ENCODE assay signal across 1 cellular context in the genomic region with DNA sequence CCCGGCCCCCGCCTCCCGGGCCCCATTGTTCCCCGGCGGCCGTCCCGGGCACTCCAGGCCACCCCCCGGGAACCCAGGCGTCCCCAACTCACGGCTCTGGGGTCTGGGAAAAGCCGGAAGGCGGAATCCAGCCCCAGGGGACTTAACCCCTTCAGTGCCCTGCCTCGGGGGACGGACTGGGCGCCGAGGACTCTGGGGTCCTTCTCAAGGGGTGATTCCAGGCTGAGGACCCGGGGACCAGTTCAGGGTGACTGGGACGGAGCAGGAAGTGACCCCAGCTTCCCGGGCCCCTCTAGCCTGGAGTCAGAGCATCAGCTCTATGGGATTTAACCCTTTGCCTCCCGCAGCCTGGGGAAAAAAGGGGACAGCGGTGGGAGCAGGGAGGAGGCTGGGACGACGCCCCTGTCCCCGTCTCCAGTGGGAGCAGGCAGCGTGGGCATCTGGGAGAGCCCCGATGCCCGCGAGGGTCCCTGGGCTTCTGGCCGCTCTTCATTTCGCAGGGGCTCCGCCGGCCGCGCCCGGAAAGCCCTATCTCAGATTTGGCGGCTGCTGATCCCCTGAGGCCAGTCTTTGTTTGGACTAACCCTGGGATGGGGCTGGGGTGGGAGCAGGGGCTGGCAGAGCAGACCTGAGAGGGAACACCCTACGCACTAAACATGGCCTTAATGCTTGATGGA.
TF ChIP-seq lines count a peak whose summit lies in the region.

A gene (minus strand): TSS at position 270 of the 677 bp plus-strand sequence. CDS start 2,723 bp downstream, outside the sequence.

TF ChIP-seq in GM12878, 131 proteins besides CTCF, POLR2A, EP300 and RAD21 (continued from another document):
- TF ChIP-seq, protein P1, sequence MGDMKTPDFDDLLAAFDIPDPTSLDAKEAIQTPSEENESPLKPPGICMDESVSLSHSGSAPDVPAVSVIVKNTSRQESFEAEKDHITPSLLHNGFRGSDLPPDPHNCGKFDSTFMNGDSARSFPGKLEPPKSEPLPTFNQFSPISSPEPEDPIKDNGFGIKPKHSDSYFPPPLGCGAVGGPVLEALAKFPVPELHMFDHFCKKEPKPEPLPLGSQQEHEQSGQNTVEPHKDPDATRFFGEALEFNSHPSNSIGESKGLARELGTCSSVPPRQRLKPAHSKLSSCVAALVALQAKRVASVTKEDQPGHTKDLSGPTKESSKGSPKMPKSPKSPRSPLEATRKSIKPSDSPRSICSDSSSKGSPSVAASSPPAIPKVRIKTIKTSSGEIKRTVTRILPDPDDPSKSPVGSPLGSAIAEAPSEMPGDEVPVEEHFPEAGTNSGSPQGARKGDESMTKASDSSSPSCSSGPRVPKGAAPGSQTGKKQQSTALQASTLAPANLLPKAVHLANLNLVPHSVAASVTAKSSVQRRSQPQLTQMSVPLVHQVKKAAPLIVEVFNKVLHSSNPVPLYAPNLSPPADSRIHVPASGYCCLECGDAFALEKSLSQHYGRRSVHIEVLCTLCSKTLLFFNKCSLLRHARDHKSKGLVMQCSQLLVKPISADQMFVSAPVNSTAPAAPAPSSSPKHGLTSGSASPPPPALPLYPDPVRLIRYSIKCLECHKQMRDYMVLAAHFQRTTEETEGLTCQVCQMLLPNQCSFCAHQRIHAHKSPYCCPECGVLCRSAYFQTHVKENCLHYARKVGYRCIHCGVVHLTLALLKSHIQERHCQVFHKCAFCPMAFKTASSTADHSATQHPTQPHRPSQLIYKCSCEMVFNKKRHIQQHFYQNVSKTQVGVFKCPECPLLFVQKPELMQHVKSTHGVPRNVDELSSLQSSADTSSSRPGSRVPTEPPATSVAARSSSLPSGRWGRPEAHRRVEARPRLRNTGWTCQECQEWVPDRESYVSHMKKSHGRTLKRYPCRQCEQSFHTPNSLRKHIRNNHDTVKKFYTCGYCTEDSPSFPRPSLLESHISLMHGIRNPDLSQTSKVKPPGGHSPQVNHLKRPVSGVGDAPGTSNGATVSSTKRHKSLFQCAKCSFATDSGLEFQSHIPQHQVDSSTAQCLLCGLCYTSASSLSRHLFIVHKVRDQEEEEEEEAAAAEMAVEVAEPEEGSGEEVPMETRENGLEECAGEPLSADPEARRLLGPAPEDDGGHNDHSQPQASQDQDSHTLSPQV (IDR thresholded peaks at IDR 0.05), result no peak
- TF ChIP-seq, protein P2, sequence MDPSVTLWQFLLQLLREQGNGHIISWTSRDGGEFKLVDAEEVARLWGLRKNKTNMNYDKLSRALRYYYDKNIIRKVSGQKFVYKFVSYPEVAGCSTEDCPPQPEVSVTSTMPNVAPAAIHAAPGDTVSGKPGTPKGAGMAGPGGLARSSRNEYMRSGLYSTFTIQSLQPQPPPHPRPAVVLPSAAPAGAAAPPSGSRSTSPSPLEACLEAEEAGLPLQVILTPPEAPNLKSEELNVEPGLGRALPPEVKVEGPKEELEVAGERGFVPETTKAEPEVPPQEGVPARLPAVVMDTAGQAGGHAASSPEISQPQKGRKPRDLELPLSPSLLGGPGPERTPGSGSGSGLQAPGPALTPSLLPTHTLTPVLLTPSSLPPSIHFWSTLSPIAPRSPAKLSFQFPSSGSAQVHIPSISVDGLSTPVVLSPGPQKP (IDR thresholded peaks at IDR 0.05; ENCODE audit: low read depth, low read length), result 0 out of 2 replicates have a peak, but pooled peaks have one; percentile 36
- TF ChIP-seq, protein P3, sequence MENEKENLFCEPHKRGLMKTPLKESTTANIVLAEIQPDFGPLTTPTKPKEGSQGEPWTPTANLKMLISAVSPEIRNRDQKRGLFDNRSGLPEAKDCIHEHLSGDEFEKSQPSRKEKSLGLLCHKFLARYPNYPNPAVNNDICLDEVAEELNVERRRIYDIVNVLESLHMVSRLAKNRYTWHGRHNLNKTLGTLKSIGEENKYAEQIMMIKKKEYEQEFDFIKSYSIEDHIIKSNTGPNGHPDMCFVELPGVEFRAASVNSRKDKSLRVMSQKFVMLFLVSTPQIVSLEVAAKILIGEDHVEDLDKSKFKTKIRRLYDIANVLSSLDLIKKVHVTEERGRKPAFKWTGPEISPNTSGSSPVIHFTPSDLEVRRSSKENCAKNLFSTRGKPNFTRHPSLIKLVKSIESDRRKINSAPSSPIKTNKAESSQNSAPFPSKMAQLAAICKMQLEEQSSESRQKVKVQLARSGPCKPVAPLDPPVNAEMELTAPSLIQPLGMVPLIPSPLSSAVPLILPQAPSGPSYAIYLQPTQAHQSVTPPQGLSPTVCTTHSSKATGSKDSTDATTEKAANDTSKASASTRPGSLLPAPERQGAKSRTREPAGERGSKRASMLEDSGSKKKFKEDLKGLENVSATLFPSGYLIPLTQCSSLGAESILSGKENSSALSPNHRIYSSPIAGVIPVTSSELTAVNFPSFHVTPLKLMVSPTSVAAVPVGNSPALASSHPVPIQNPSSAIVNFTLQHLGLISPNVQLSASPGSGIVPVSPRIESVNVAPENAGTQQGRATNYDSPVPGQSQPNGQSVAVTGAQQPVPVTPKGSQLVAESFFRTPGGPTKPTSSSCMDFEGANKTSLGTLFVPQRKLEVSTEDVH (IDR thresholded peaks at IDR 0.05; ENCODE audit: low read depth, partially characterized antibody), result no peak
- TF ChIP-seq NR2C1 (IDR thresholded peaks at IDR 0.05) (peak; percentile 80), TCF12 (IDR thresholded peaks at IDR 0.05; ENCODE audit: low read depth, low read length) (0 out of 2 replicates have a peak, but pooled peaks have one; percentile 11), MEF2B (IDR thresholded peaks at IDR 0.05; ENCODE audit: partially characterized antibody, poor library complexity, severe bottlenecking) (peak; percentile 38), CREM (IDR thresholded peaks at IDR 0.05; ENCODE audit: low read depth) (no peak), SPI1 (IDR thresholded peaks at IDR 0.05; ENCODE audit: borderline replicate concordance, insufficient read depth, low read depth, low read length) (0 out of 2 replicates have a peak, but pooled peaks have one; percentile 9)
- TF ChIP-seq, protein P4, sequence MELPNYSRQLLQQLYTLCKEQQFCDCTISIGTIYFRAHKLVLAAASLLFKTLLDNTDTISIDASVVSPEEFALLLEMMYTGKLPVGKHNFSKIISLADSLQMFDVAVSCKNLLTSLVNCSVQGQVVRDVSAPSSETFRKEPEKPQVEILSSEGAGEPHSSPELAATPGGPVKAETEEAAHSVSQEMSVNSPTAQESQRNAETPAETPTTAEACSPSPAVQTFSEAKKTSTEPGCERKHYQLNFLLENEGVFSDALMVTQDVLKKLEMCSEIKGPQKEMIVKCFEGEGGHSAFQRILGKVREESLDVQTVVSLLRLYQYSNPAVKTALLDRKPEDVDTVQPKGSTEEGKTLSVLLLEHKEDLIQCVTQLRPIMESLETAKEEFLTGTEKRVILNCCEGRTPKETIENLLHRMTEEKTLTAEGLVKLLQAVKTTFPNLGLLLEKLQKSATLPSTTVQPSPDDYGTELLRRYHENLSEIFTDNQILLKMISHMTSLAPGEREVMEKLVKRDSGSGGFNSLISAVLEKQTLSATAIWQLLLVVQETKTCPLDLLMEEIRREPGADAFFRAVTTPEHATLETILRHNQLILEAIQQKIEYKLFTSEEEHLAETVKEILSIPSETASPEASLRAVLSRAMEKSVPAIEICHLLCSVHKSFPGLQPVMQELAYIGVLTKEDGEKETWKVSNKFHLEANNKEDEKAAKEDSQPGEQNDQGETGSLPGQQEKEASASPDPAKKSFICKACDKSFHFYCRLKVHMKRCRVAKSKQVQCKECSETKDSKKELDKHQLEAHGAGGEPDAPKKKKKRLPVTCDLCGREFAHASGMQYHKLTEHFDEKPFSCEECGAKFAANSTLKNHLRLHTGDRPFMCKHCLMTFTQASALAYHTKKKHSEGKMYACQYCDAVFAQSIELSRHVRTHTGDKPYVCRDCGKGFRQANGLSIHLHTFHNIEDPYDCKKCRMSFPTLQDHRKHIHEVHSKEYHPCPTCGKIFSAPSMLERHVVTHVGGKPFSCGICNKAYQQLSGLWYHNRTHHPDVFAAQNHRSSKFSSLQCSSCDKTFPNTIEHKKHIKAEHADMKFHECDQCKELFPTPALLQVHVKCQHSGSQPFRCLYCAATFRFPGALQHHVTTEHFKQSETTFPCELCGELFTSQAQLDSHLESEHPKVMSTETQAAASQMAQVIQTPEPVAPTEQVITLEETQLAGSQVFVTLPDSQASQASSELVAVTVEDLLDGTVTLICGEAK (IDR thresholded peaks at IDR 0.05; ENCODE audit: borderline replicate concordance), result peak; percentile 71
- TF ChIP-seq, protein P5, sequence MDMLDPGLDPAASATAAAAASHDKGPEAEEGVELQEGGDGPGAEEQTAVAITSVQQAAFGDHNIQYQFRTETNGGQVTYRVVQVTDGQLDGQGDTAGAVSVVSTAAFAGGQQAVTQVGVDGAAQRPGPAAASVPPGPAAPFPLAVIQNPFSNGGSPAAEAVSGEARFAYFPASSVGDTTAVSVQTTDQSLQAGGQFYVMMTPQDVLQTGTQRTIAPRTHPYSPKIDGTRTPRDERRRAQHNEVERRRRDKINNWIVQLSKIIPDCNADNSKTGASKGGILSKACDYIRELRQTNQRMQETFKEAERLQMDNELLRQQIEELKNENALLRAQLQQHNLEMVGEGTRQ (IDR thresholded peaks at IDR 0.05; ENCODE audit: borderline replicate concordance, low read depth, low read length), result no peak
